In genomic region chr11:64898076-64898445, GRCh38 we compare ENCODE assay signal across 21 cellular contexts. TPM values are rescaled to one million over a fixed set of nuclear protein-coding genes. Genes with fewer than 3 reads are reported as not detected.
DNase-seq lines count a peak whose midpoint lies in the region; ATAC-seq and TF ChIP-seq lines count a peak whose summit lies in the region.
"Had no signal": no experiment of that assay in that cellular context is flagged by ENCODE, and none has a peak within 500 bp of the region (broad histone marks: within the 10 kb centered on the region; RNA-seq: fewer than 3 reads in every experiment).

No MANE protein-coding gene starts in this region.

- no peaks in the 10 kb centered on the region for H3K27me3 Mint-ChIP-seq in central memory CD8-positive, alpha-beta T cell
- no peaks in the 10 kb centered on the region for H3K27me3 Mint-ChIP-seq in MCF 10A (ENCODE audit: insufficient read depth, unreplicated experiment)
- H3K27me3 Mint-ChIP-seq: CD4-positive, alpha-beta T cell; CD8-positive, alpha-beta memory T cell had no signal

- peaks cover 20% of the 10 kb centered on the region for H3K4me1 Mint-ChIP-seq in central memory CD8-positive, alpha-beta T cell
- peaks cover 6% of the 10 kb centered on the region for H3K4me1 Mint-ChIP-seq in MCF 10A (ENCODE audit: insufficient read depth, unreplicated experiment)

- peaks cover 80% of the 10 kb centered on the region for H3K36me3 Mint-ChIP-seq in central memory CD8-positive, alpha-beta T cell (ENCODE audit: insufficient read depth)
- peaks cover 29% of the 10 kb centered on the region for H3K36me3 Mint-ChIP-seq in MCF 10A (ENCODE audit: insufficient read depth, unreplicated experiment)

- DNase-seq in RWPE1 (ENCODE audit: low spot score) (no peak), neuronal stem cell (ENCODE audit: low spot score) (no peak), MCF 10A (ENCODE audit: unreplicated experiment) (no peak), EL (no peak)
- DNase-seq in central memory CD8-positive, alpha-beta T cell (ENCODE audit: low spot score in 2 of 2): no peak
- no peak for DNase-seq in activated CD4-positive, alpha-beta T cell treated with anti-CD3 and anti-CD28 coated beads for 1 hour
- DNase-seq: 8988T; ACHN; AML-193; BE2C; CD4-positive, alpha-beta T cell; CD8-positive, alpha-beta memory T cell; DMS 273 treated with DMSO at 0.1 percent for 48 hours; DMS79; GF-D8; GOT3; HCEC 1CT had no signal

- no peak overlapping the region for H2AFZ ChIP-seq in neuronal stem cell (ENCODE audit: low read length)

- no CpG with 5 or more reads among the region's 9 CpGs for WGBS in neuronal stem cell (ENCODE audit: extremely low coverage in 2 of 2, insufficient read length in 2 of 2, insufficient replicate concordance in 1 of 2), 2 donors

- CTCF ChIA-PET in RWPE1 (lab: Yijun Ruan, JAX) (no interaction called here), MCF 10A (lab: Yijun Ruan, JAX) (interaction anchor here (0.6 to 7.1 kb wide), 3 partner anchors 50 to 58 kb away, joined by 3 to 93 read pairs (median 3); no protein-coding TSS in a partner anchor)

- peak overlapping the region; percentile 34 for H3K4me3 Mint-ChIP-seq in central memory CD8-positive, alpha-beta T cell
- H3K4me3 Mint-ChIP-seq in MCF 10A (ENCODE audit: unreplicated experiment): no peak overlapping the region
- H3K4me3 Mint-ChIP-seq: CD14-positive monocyte; CD4-positive, alpha-beta T cell; CD8-positive, alpha-beta memory T cell had no signal

- no peak overlapping the region for H2AK5ac ChIP-seq in neuronal stem cell (ENCODE audit: low read depth, low read length)

- no peak overlapping the region for H3K4me2 ChIP-seq in neuronal stem cell (ENCODE audit: insufficient read depth, low read length, poor library complexity, severe bottlenecking)
- H3K4me2 ChIP-seq: A549 had no signal

- no peak overlapping the region for H3K18ac ChIP-seq in neuronal stem cell (ENCODE audit: low read length)

- no peak overlapping the region for H4K91ac ChIP-seq in neuronal stem cell (ENCODE audit: low read depth, low read length, poor library complexity)

- POLR2A ChIA-PET in RWPE1 (lab: Yijun Ruan, JAX; ENCODE audit: low non-redundant PET): no interaction called here
- POLR2A ChIA-PET in MCF 10A (lab: Yijun Ruan, JAX): interaction anchor here (0.6 to 1.6 kb wide), 2 partner anchors 19 to 111 kb away, joined by 3 to 6 read pairs; partner anchors contain the start of gene ATG2A

- no peak overlapping the region for H3K4ac ChIP-seq in neuronal stem cell (ENCODE audit: low read length)

- H3K4me3 ChIP-seq in neuronal stem cell (ENCODE audit: low read length in 2 of 2): no peak overlapping the region
- H3K4me3 ChIP-seq: A549; BLaER1 treated with 17β-estradiol and CSF1 and Interleukin-3, amounts not matched to agents 10 nM and 100 nM had no signal

- H3K9me3 ChIP-seq in neuronal stem cell (replicated peaks in 1 of 2; ENCODE audit: control insufficient read depth in 2 of 2, insufficient read depth in 1 of 2, low read depth in 1 of 2, low read length in 2 of 2): no peaks in the 10 kb centered on the region
- H3K9me3 ChIP-seq: A549; BE2C; BLaER1 treated with 17β-estradiol and CSF1 and Interleukin-3, amounts not matched to agents 10 nM and 100 nM had no signal

- H3K4me1 ChIP-seq in neuronal stem cell (ENCODE audit: control insufficient read depth in 2 of 2, insufficient read depth in 1 of 2, low read depth in 1 of 2, low read length in 2 of 2): peaks cover 0 to 2% of the 10 kb centered on the region in 2 donors
- H3K4me1 ChIP-seq: BE2C had no signal

- TF ChIP-seq CTCF in RWPE1 (conservative IDR thresholded peaks at IDR 0.05; ENCODE audit: low read depth) (no peak), MCF 10A (IDR thresholded peaks at IDR 0.05; ENCODE audit: unreplicated experiment) (no peak)

- no peak overlapping the region for H2BK120ac ChIP-seq in neuronal stem cell (ENCODE audit: low read depth, low read length)

- peak overlapping the region; percentile 73 for H3K23ac ChIP-seq in neuronal stem cell (ENCODE audit: low read depth, low read length, poor library complexity)

- no peaks in the 10 kb centered on the region for H3K9me3 Mint-ChIP-seq in central memory CD8-positive, alpha-beta T cell
- H3K9me3 Mint-ChIP-seq in MCF 10A (ENCODE audit: unreplicated experiment): no peaks in the 10 kb centered on the region
- H3K9me3 Mint-ChIP-seq: CD14-positive monocyte; CD4-positive, alpha-beta T cell; CD8-positive, alpha-beta memory T cell had no signal

- H3K36me3 ChIP-seq in neuronal stem cell (replicated peaks in 1 of 2; ENCODE audit: control insufficient read depth in 2 of 2, insufficient read depth in 2 of 2, low read length in 2 of 2): peaks cover 19 to 23% of the 10 kb centered on the region in 2 donors
- H3K36me3 ChIP-seq: BE2C had no signal

- no peak overlapping the region for H2BK15ac ChIP-seq in neuronal stem cell (ENCODE audit: low read length)

- intact Hi-C loops in MCF 10A (cut with micrococcal nuclease): no loop called here

- H4K8ac ChIP-seq in neuronal stem cell (ENCODE audit: low read depth, low read length): no peak overlapping the region

- H3K9ac ChIP-seq in neuronal stem cell (ENCODE audit: low read depth, low read length, poor library complexity): no peak overlapping the region

- peaks cover 1% of the 10 kb centered on the region for H3K79me1 ChIP-seq in neuronal stem cell (ENCODE audit: low read depth, low read length)

- no peak overlapping the region for H2BK5ac ChIP-seq in neuronal stem cell (ENCODE audit: low read length)

- no peaks in the 10 kb centered on the region for H3K27me3 ChIP-seq in neuronal stem cell (ENCODE audit: control insufficient read depth in 3 of 3, insufficient read depth in 3 of 3, low read depth in 1 of 3, low read length in 3 of 3)
- H3K27me3 ChIP-seq: BE2C; BLaER1 treated with 17β-estradiol and CSF1 and Interleukin-3, amounts not matched to agents 10 nM and 100 nM had no signal

- ATAC-seq in central memory CD8-positive, alpha-beta T cell (replicated peaks; ENCODE audit: extremely low read depth, poor library complexity, severe bottlenecking): no peak
- no peak for ATAC-seq in GM19463 (IDR thresholded peaks at IDR 0.05; ENCODE audit: unreplicated experiment)
- ATAC-seq: A549 had no signal

- peak overlapping the region; percentile 5; the same call in 1 of the 2 replicates for H3K27ac ChIP-seq in RWPE1
- H3K27ac ChIP-seq in neuronal stem cell (replicated peaks; ENCODE audit: low read length): no peak overlapping the region
- H3K27ac ChIP-seq: A549 had no signal

- H3K27ac Mint-ChIP-seq in central memory CD8-positive, alpha-beta T cell (ENCODE audit: low read depth): peak overlapping the region; percentile 91
- H3K27ac Mint-ChIP-seq in MCF 10A (ENCODE audit: low read depth, unreplicated experiment): no peak overlapping the region
- H3K27ac Mint-ChIP-seq: CD4-positive, alpha-beta T cell had no signal

- no TSS peak for BruUV-seq in MCF 10A (replicated peaks; lab: Mats Ljungman, UMichigan)

- no peak overlapping the region for H2BK12ac ChIP-seq in neuronal stem cell (ENCODE audit: low read length)

- no peak overlapping the region for H3K14ac ChIP-seq in neuronal stem cell (ENCODE audit: low read length)

RNA-seq across cellular contexts. Expression of gene ATG2A, which starts 18.9 kb away (rescaled TPM):
- polyA plus RNA-seq in neuronal stem cell (2013, experiment 1 of 2): 5.3 TPM
- 5.5 TPM for polyA plus RNA-seq in neuronal stem cell (2013, experiment 2 of 2)
- total RNA-seq in MCF 10A (2022): 28.7 and 29.9 TPM in 2 replicates

RNA-seq across cellular contexts. Expression of gene EHD1, which starts 19.6 kb away (rescaled TPM):
- polyA plus RNA-seq in neuronal stem cell (2013, experiment 1 of 2): 24.4 TPM
- polyA plus RNA-seq in neuronal stem cell (2013, experiment 2 of 2): 23.3 TPM
- 67.9 and 80.6 TPM in 2 replicates for total RNA-seq in MCF 10A (2022)

RNA-seq across cellular contexts. Expression of gene PPP2R5B, which starts 26.4 kb away (rescaled TPM):
- 5.7 TPM for polyA plus RNA-seq in neuronal stem cell (2013, experiment 1 of 2)
- 6.1 TPM for polyA plus RNA-seq in neuronal stem cell (2013, experiment 2 of 2)
- 38.0 and 48.0 TPM in 2 replicates for total RNA-seq in MCF 10A (2022)

RNA-seq across cellular contexts. Expression of gene GPHA2, which starts 37.6 kb away (rescaled TPM):
- 0.84 TPM for polyA plus RNA-seq in neuronal stem cell (2013, experiment 1 of 2)
- 0.89 TPM for polyA plus RNA-seq in neuronal stem cell (2013, experiment 2 of 2)
- not detected in 2 replicates for total RNA-seq in MCF 10A (2022)
- total RNA-seq: CD8-positive, alpha-beta memory T cell had no signal
- polyA plus RNA-seq: A549; CD14-positive monocyte; CD8-positive, alpha-beta memory T cell had no signal

RNA-seq across cellular contexts. Expression of gene CDC42BPG, which starts 53.6 kb away (rescaled TPM):
- polyA plus RNA-seq in neuronal stem cell (2013, experiment 1 of 2): 1.1 TPM
- polyA plus RNA-seq in neuronal stem cell (2013, experiment 2 of 2): 1.1 TPM
- total RNA-seq in MCF 10A (2022): 3.0 and 3.7 TPM in 2 replicates
- polyA plus RNA-seq: CD14-positive monocyte had no signal
